ENCODE assay signal across 8 cellular contexts in the genomic region with DNA sequence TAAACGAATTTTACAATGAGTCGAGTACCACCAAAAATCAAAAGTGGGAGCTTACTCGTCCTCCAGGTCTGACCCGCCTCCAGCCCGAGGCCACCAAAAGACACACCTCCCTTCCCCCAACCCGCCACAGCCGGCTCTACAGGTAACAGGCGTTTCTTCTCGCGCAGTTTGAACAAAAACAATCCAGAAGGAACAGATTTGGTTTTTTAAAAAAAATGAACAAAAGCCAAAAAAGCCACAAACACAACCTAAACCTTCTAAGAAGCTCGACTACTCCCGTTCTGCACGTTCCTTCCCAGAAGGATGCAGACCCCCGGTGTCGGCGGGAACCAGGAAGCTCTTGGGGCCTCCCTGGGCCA. TPM values are rescaled to one million over a fixed set of nuclear protein-coding genes. Genes with fewer than 3 reads are reported as not detected.
A peak's percentile ranks its signal among the peaks of the same experiment; 100 is the strongest.
DNase-seq lines count a peak whose midpoint lies in the region; TF ChIP-seq lines count a peak whose summit lies in the region.

No MANE protein-coding gene starts in this region.

- no peaks in the 10 kb centered on the region for H3K27me3 Mint-ChIP-seq in stimulated activated naive CD8-positive, alpha-beta T cell treated with anti-CD3 and anti-CD28 coated beads, Interleukin-15, Interleukin-2, amounts not matched to agents 100 ng/mL and 50 ng/mL, for 24 hours

- intact Hi-C loops in dorsolateral prefrontal cortex (cut with DNase I) = loop anchor here in 1 of 2 donors (2.0 kb wide), 1 partner anchor 24 kb away; no protein-coding TSS in a partner anchor

- no peak for TF ChIP-seq CTCF in GM06990 (IDR thresholded peaks at IDR 0.05; ENCODE audit: insufficient read depth, low read length, poor library complexity, severe bottlenecking)
- peak in 1 of 56 donors; percentile 8 for TF ChIP-seq CTCF in dorsolateral prefrontal cortex (IDR thresholded peaks at IDR 0.05 in 54 of 56, conservative IDR thresholded peaks at IDR 0.05 in 2 of 56; ENCODE audit: low read depth in 1 of 56, partially characterized antibody in 56 of 56)

- no peaks in the 10 kb centered on the region for H3K36me3 ChIP-seq in GM06990 (ENCODE audit: control insufficient read depth, insufficient read depth, low read length)
- no peaks in the 10 kb centered on the region for H3K36me3 ChIP-seq in H7 (replicated peaks; ENCODE audit: control insufficient read depth, insufficient read depth, low read length)

- H3K27ac Mint-ChIP-seq in stimulated activated naive CD8-positive, alpha-beta T cell treated with anti-CD3 and anti-CD28 coated beads, Interleukin-15, Interleukin-2, amounts not matched to agents 100 ng/mL and 50 ng/mL, for 24 hours = peak overlapping the region; percentile 77

- H3K4me3 Mint-ChIP-seq in stimulated activated naive CD8-positive, alpha-beta T cell treated with anti-CD3 and anti-CD28 coated beads, Interleukin-15, Interleukin-2, amounts not matched to agents 100 ng/mL and 50 ng/mL, for 24 hours = peak overlapping the region; percentile 94

- H3K27me3 ChIP-seq in GM06990 (replicated peaks; ENCODE audit: control insufficient read depth, insufficient read depth, low read length) = no peaks in the 10 kb centered on the region
- no peaks in the 10 kb centered on the region for H3K27me3 ChIP-seq in H7 (ENCODE audit: control insufficient read depth, insufficient read depth, low read length)
- no peaks in the 10 kb centered on the region for H3K27me3 ChIP-seq in dorsolateral prefrontal cortex

- peaks cover 12% of the 10 kb centered on the region for H3K36me3 Mint-ChIP-seq in stimulated activated naive CD8-positive, alpha-beta T cell treated with anti-CD3 and anti-CD28 coated beads, Interleukin-15, Interleukin-2, amounts not matched to agents 100 ng/mL and 50 ng/mL, for 24 hours (ENCODE audit: low read depth)

- peaks cover 37% of the 10 kb centered on the region for H3K4me1 Mint-ChIP-seq in stimulated activated naive CD8-positive, alpha-beta T cell treated with anti-CD3 and anti-CD28 coated beads, Interleukin-15, Interleukin-2, amounts not matched to agents 100 ng/mL and 50 ng/mL, for 24 hours (ENCODE audit: low read depth)

- no peak for DNase-seq in GM06990 (ENCODE audit: extremely low read depth, insufficient read length)
- DNase-seq in H7 = peak; percentile 77
- DNase-seq in NCI-H1048 (lab: John Stamatoyannopoulos, UW) = peak; percentile 10
- peak; percentile 36 to 54 for DNase-seq in activated CD4-positive, alpha-beta T cell treated with anti-CD3 and anti-CD28 coated beads for 4 hours
- peak in 4 of 10 donors; percentile 27 to 49 (median 42) for DNase-seq in dorsolateral prefrontal cortex
- DNase-seq in mucosa of gallbladder (ENCODE audit: low spot score) = peak; percentile 34
- no peak for DNase-seq in H4 (ENCODE audit: low spot score)

- H3K27ac ChIP-seq in dorsolateral prefrontal cortex = peak overlapping the region; percentile 50 to 98 (median 94)

- peak overlapping the region; percentile 96 for H3K4me3 ChIP-seq in GM06990 (replicated peaks; ENCODE audit: low read depth, low read length)
- H3K4me3 ChIP-seq in H7 (ENCODE audit: insufficient read depth, low read depth, low read length) = peak overlapping the region; percentile 98
- peak overlapping the region; percentile 73 to 100 (median 97) for H3K4me3 ChIP-seq in dorsolateral prefrontal cortex

- peaks cover 5% of the 10 kb centered on the region for H3K9me3 Mint-ChIP-seq in stimulated activated naive CD8-positive, alpha-beta T cell treated with anti-CD3 and anti-CD28 coated beads, Interleukin-15, Interleukin-2, amounts not matched to agents 100 ng/mL and 50 ng/mL, for 24 hours

RNA-seq across cellular contexts. Expression of a gene that starts 0.7 kb away (rescaled TPM):
- 56.6 and 72.3 TPM in 2 replicates for total RNA-seq in H7 (2014; rRNA removed; shearing (Covaris generic))
- total RNA-seq in dorsolateral prefrontal cortex (100 to 1,000 TPM in 23 of 120 experiments, 10 to 100 TPM in 97; 34.9 to 214 (median 72.5) TPM), mucosa of gallbladder (76.2 TPM)
- total RNA-seq in H4 (2014; rRNA removed; shearing (Covaris generic)) = 39.3 and 48.2 TPM in 2 replicates

Comparison
In these comparisons a context has a peak if more than half of its experiments do, and no peak if none do; other contexts are left out.
1. DNase-seq: peak in H7 (single experiment), NCI-H1048 (single experiment), activated CD4-positive, alpha-beta T cell treated with anti-CD3 and anti-CD28 coated beads for 4 hours (2 of 2) and mucosa of gallbladder (single experiment); none in GM06990 (single experiment) and H4 (single experiment).
2. Peak in every context shown above with its lines, with median percentiles within 50 percentile points of each other: H3K4me3 ChIP-seq.